ENCODE assay signal across 8 cellular contexts in genomic region chr4:185304944-185305690, GRCh38.
A peak's percentile ranks its signal among the peaks of the same experiment; 100 is the strongest.
DNase-seq lines count a peak whose midpoint lies in the region; ATAC-seq and TF ChIP-seq lines count a peak whose summit lies in the region.

No MANE protein-coding gene starts in this region.

- peaks cover 7% of the 10 kb centered on the region for H3K36me3 ChIP-seq in CD4-positive, CD25-positive, alpha-beta regulatory T cell (ENCODE audit: control insufficient read depth, insufficient read depth, low read length)
- H3K36me3 ChIP-seq in RWPE2 (ENCODE audit: low read depth): no peaks in the 10 kb centered on the region

- TF ChIP-seq CTCF in RWPE2 (IDR thresholded peaks at IDR 0.05; ENCODE audit: poor library complexity, severe bottlenecking): peak; percentile 45
- peak; percentile 30 for TF ChIP-seq CTCF in epithelial cell of esophagus (IDR thresholded peaks at IDR 0.05; ENCODE audit: insufficient read depth, low read depth, low read length, missing control alignments)

- peak; percentile 56 to 57 for ATAC-seq in CD4-positive, CD25-positive, alpha-beta regulatory T cell (ENCODE audit: low read depth in 2 of 2)
- ATAC-seq in GM18909 (IDR thresholded peaks at IDR 0.05; ENCODE audit: poor library complexity, unreplicated experiment) (peak; percentile 53), HG03095 (IDR thresholded peaks at IDR 0.05; ENCODE audit: unreplicated experiment) (peak; percentile 31), RWPE2 (ENCODE audit: low read depth) (no peak)

- peaks cover 0 to 21% (median 4%) of the 10 kb centered on the region in 4 donors for H3K4me1 Mint-ChIP-seq in CD4-positive, CD25-positive, alpha-beta regulatory T cell

- peaks cover 29% of the 10 kb centered on the region for H3K36me3 Mint-ChIP-seq in CD4-positive, CD25-positive, alpha-beta regulatory T cell

- no peak overlapping the region for H3K27ac ChIP-seq in CD4-positive, CD25-positive, alpha-beta regulatory T cell (ENCODE audit: insufficient read depth, low read length, poor library complexity, severe bottlenecking)
- H3K27ac ChIP-seq in RWPE2 (ENCODE audit: poor library complexity, severe bottlenecking): peak overlapping the region; percentile 66

- no peaks in the 10 kb centered on the region for H3K4me1 ChIP-seq in CD4-positive, CD25-positive, alpha-beta regulatory T cell (ENCODE audit: control insufficient read depth, insufficient read depth, low read length, poor library complexity, severe bottlenecking)
- H3K4me1 ChIP-seq in RWPE2 (ENCODE audit: insufficient read depth, poor library complexity, severe bottlenecking): peaks cover 19% of the 10 kb centered on the region

- no peaks in the 10 kb centered on the region for H3K9me3 Mint-ChIP-seq in CD4-positive, CD25-positive, alpha-beta regulatory T cell

- peak in 2 of 3 donors; percentile 32 to 67 for DNase-seq in CD4-positive, CD25-positive, alpha-beta regulatory T cell
- DNase-seq in RWPE2 (ENCODE audit: low spot score): no peak
- peak; percentile 13 for DNase-seq in epithelial cell of esophagus (ENCODE audit: low read depth)
- DNase-seq in occipital lobe (lab: John Stamatoyannopoulos, UW): peak; percentile 6
- no peak for DNase-seq in NCI-H2029 (lab: John Stamatoyannopoulos, UW)
- no peak for DNase-seq in NK-92 treated with Interleukin-12 subunit alpha and Interleukin-12 subunit beta, amount 100 ng/mL, for 24 hours (lab: John Stamatoyannopoulos, UW)

- no peaks in the 10 kb centered on the region for H3K9me3 ChIP-seq in CD4-positive, CD25-positive, alpha-beta regulatory T cell (ENCODE audit: control insufficient read depth in 2 of 2, low read length in 2 of 2)
- H3K9me3 ChIP-seq in RWPE2 (ENCODE audit: severe bottlenecking): no peaks in the 10 kb centered on the region

- H3K4me3 ChIP-seq in CD4-positive, CD25-positive, alpha-beta regulatory T cell (ENCODE audit: low read depth, low read length): no peak overlapping the region
- H3K4me3 ChIP-seq in RWPE2 (ENCODE audit: severe bottlenecking) (no peak overlapping the region), epithelial cell of esophagus (ENCODE audit: low read length) (no peak overlapping the region)

- H3K27me3 Mint-ChIP-seq in CD4-positive, CD25-positive, alpha-beta regulatory T cell: no peaks in the 10 kb centered on the region

- no peak overlapping the region for H3K27ac Mint-ChIP-seq in CD4-positive, CD25-positive, alpha-beta regulatory T cell

- no peaks in the 10 kb centered on the region for H3K27me3 ChIP-seq in CD4-positive, CD25-positive, alpha-beta regulatory T cell (ENCODE audit: control insufficient read depth, insufficient read depth, low read length)
- H3K27me3 ChIP-seq in RWPE2 (ENCODE audit: insufficient read depth, poor library complexity, severe bottlenecking): no peaks in the 10 kb centered on the region

- H3K4me3 Mint-ChIP-seq in CD4-positive, CD25-positive, alpha-beta regulatory T cell: no peak overlapping the region

Comparison
In these comparisons a context has a peak if more than half of its experiments do, and no peak if none do; other contexts are left out.
1. DNase-seq: peak in CD4-positive, CD25-positive, alpha-beta regulatory T cell (2 of 3), epithelial cell of esophagus (single experiment) and occipital lobe (single experiment); none in RWPE2 (single experiment), NCI-H2029 (single experiment) and NK-92 treated with Interleukin-12 subunit alpha and Interleukin-12 subunit beta, amount 100 ng/mL, for 24 hours (single experiment).